In genomic region chr17:57288034-57288752, GRCh38 we compare ENCODE assay signal across 12 cellular contexts. TPM values are rescaled to one million over a fixed set of nuclear protein-coding genes. Genes with fewer than 3 reads are reported as not detected.
DNase-seq lines count a peak whose midpoint lies in the region; ATAC-seq and TF ChIP-seq lines count a peak whose summit lies in the region.
"Had no signal": no experiment of that assay in that cellular context is flagged by ENCODE, and none has a peak within 500 bp of the region (broad histone marks: within the 10 kb centered on the region; RNA-seq: fewer than 3 reads in every experiment).

No MANE protein-coding gene starts in this region.

- no peaks in the 10 kb centered on the region for H3K9me3 Mint-ChIP-seq in CD4-positive, CD25-positive, alpha-beta regulatory T cell
- H3K9me3 Mint-ChIP-seq in CD4-positive, alpha-beta memory T cell: no peaks in the 10 kb centered on the region
- H3K9me3 Mint-ChIP-seq: activated B cell treated with CpG ODN at 0.5 μM for 24 hours had no signal

- no peak overlapping the region for H3K4me3 ChIP-seq in CD4-positive, CD25-positive, alpha-beta regulatory T cell (ENCODE audit: low read depth, low read length)
- H3K4me3 ChIP-seq in WI38 (ENCODE audit: low read depth, low read length): peak overlapping the region; percentile 25
- peak overlapping the region in 3 of 12 donors; percentile 5 to 23 (median 5) for H3K4me3 ChIP-seq in heart left ventricle
- H3K4me3 ChIP-seq in trophoblast cell (ENCODE audit: low read depth, low read length): no peak overlapping the region
- no peak overlapping the region for H3K4me3 ChIP-seq in CD4-positive, alpha-beta memory T cell (ENCODE audit: low read length in 2 of 2)
- H3K4me3 ChIP-seq: pancreas had no signal

- H3K23ac ChIP-seq in trophoblast cell (ENCODE audit: low read length): no peak overlapping the region

- no peak for TF ChIP-seq CTCF in WI38 (IDR thresholded peaks at IDR 0.05; ENCODE audit: low read depth, low read length)
- no peak for TF ChIP-seq CTCF in heart left ventricle (IDR thresholded peaks at IDR 0.05)

- peaks cover 12% of the 10 kb centered on the region for H3K79me1 ChIP-seq in trophoblast cell (ENCODE audit: low read length)

- H3K14ac ChIP-seq in trophoblast cell (ENCODE audit: low read length): no peak overlapping the region

- peak overlapping the region; percentile 34 for H3K18ac ChIP-seq in trophoblast cell (ENCODE audit: low read length)

- WGBS in heart left ventricle, 4 donors: 50 to 72% (median 65%) methylated on average over 10 of the region's 10 CpGs
- no CpG with 5 or more reads among the region's 10 CpGs for WGBS in trophoblast cell (ENCODE audit: extremely low coverage, insufficient coverage, insufficient read length)

- no peak for TF ChIP-seq POLR2A in heart left ventricle (IDR thresholded peaks at IDR 0.05)

- H3K9me3 ChIP-seq in CD4-positive, CD25-positive, alpha-beta regulatory T cell (ENCODE audit: control insufficient read depth in 2 of 2, low read length in 2 of 2): no peaks in the 10 kb centered on the region
- no peaks in the 10 kb centered on the region for H3K9me3 ChIP-seq in heart left ventricle
- no peaks in the 10 kb centered on the region for H3K9me3 ChIP-seq in trophoblast cell (ENCODE audit: insufficient read depth, low read depth, low read length)
- no peaks in the 10 kb centered on the region for H3K9me3 ChIP-seq in CD4-positive, alpha-beta memory T cell (ENCODE audit: control insufficient read depth in 1 of 2, low read length in 2 of 2)
- H3K9me3 ChIP-seq: pancreas had no signal

- H2BK5ac ChIP-seq in trophoblast cell (ENCODE audit: low read depth, low read length, poor library complexity): no peak overlapping the region

- H2AK5ac ChIP-seq in trophoblast cell (ENCODE audit: low read length): no peak overlapping the region

- no peak overlapping the region for H4K8ac ChIP-seq in trophoblast cell (ENCODE audit: low read depth, low read length)

- peaks cover 20 to 68% (median 51%) of the 10 kb centered on the region in 4 donors for H3K4me1 Mint-ChIP-seq in CD4-positive, CD25-positive, alpha-beta regulatory T cell
- H3K4me1 Mint-ChIP-seq in CD4-positive, alpha-beta memory T cell: peaks cover 33 to 74% (median 49%) of the 10 kb centered on the region in 4 donors

- H3K36me3 ChIP-seq in CD4-positive, CD25-positive, alpha-beta regulatory T cell (ENCODE audit: control insufficient read depth, insufficient read depth, low read length): peaks cover 9% of the 10 kb centered on the region
- H3K36me3 ChIP-seq in heart left ventricle (peaks cover 0 to 4% (median 0%) of the 10 kb centered on the region in 9 donors), trophoblast cell (ENCODE audit: control insufficient read depth in 1 of 2, insufficient read depth in 2 of 2, low read length in 2 of 2) (peaks cover 14 to 22% of the 10 kb centered on the region in 2 experiments)
- H3K36me3 ChIP-seq in CD4-positive, alpha-beta memory T cell (ENCODE audit: insufficient read depth, low read length): no peaks in the 10 kb centered on the region
- H3K36me3 ChIP-seq: pancreas had no signal

- ATAC-seq in CD4-positive, CD25-positive, alpha-beta regulatory T cell (ENCODE audit: low read depth in 2 of 2): no peak
- peak; percentile 54 to 81 (median 69) for ATAC-seq in heart left ventricle
- no peak for ATAC-seq in HG03159 (IDR thresholded peaks at IDR 0.05; ENCODE audit: unreplicated experiment)

- no peak overlapping the region for H3K4ac ChIP-seq in trophoblast cell (ENCODE audit: low read depth, low read length)

- no peak overlapping the region for H3K4me3 Mint-ChIP-seq in CD4-positive, CD25-positive, alpha-beta regulatory T cell
- H3K4me3 Mint-ChIP-seq in CD4-positive, alpha-beta memory T cell: no peak overlapping the region
- H3K4me3 Mint-ChIP-seq: activated B cell treated with CpG ODN at 0.5 μM for 24 hours had no signal

- H2AFZ ChIP-seq in trophoblast cell (ENCODE audit: insufficient read depth, low read length, poor library complexity): no peak overlapping the region

- no peak overlapping the region for H3K9ac ChIP-seq in trophoblast cell (ENCODE audit: low read length)

- DNase-seq in CD4-positive, CD25-positive, alpha-beta regulatory T cell: no peak
- peak in 2 of 5 donors; percentile 70 to 73 for DNase-seq in heart left ventricle
- peak; percentile 64 to 76 for DNase-seq in trophoblast cell
- no peak for DNase-seq in CD4-positive, alpha-beta memory T cell
- no peak for DNase-seq in GDM1 (lab: John Stamatoyannopoulos, UW)
- no peak for DNase-seq in HT-29 (ENCODE audit: low spot score)
- DNase-seq: activated B cell treated with CpG ODN at 0.5 μM for 24 hours; activated naive CD4-positive, alpha-beta T cell; effector CD4-positive, alpha-beta T cell; pancreas had no signal

- H3K27ac ChIP-seq in CD4-positive, CD25-positive, alpha-beta regulatory T cell (ENCODE audit: insufficient read depth, low read length, poor library complexity, severe bottlenecking): no peak overlapping the region
- H3K27ac ChIP-seq in heart left ventricle: peak overlapping the region in 11 of 12 donors; percentile 33 to 77 (median 59)
- H3K27ac ChIP-seq in trophoblast cell (ENCODE audit: low read depth, low read length): no peak overlapping the region
- H3K27ac ChIP-seq in CD4-positive, alpha-beta memory T cell (ENCODE audit: low read depth, low read length): no peak overlapping the region
- H3K27ac ChIP-seq: pancreas had no signal

- no peak overlapping the region for H2BK120ac ChIP-seq in trophoblast cell (ENCODE audit: insufficient read depth, low read length, poor library complexity)

- no peaks in the 10 kb centered on the region for H3K27me3 ChIP-seq in CD4-positive, CD25-positive, alpha-beta regulatory T cell (ENCODE audit: control insufficient read depth, insufficient read depth, low read length)
- H3K27me3 ChIP-seq in heart left ventricle (no peaks in the 10 kb centered on the region), trophoblast cell (ENCODE audit: insufficient read depth, low read length) (no peaks in the 10 kb centered on the region)
- no peaks in the 10 kb centered on the region for H3K27me3 ChIP-seq in CD4-positive, alpha-beta memory T cell (ENCODE audit: insufficient read depth, low read length)
- H3K27me3 ChIP-seq: pancreas had no signal

- peaks cover 24% of the 10 kb centered on the region for H3K4me1 ChIP-seq in CD4-positive, CD25-positive, alpha-beta regulatory T cell (ENCODE audit: control insufficient read depth, insufficient read depth, low read length, poor library complexity, severe bottlenecking)
- H3K4me1 ChIP-seq in heart left ventricle: peaks cover 0 to 63% (median 33%) of the 10 kb centered on the region in 12 donors
- peaks cover 19 to 20% of the 10 kb centered on the region in 2 experiments for H3K4me1 ChIP-seq in trophoblast cell (ENCODE audit: control insufficient read depth in 1 of 2, insufficient read depth in 2 of 2, low read length in 2 of 2)
- peaks cover 39% of the 10 kb centered on the region for H3K4me1 ChIP-seq in CD4-positive, alpha-beta memory T cell (ENCODE audit: insufficient read depth, low read length)
- H3K4me1 ChIP-seq: pancreas had no signal

- H4K91ac ChIP-seq in trophoblast cell (ENCODE audit: low read depth, low read length): no peak overlapping the region

- POLR2A ChIA-PET in CD4-positive, alpha-beta memory T cell (lab: Charles Lee; ENCODE audit: partially characterized antibody): no interaction called here

- intact Hi-C loops in heart left ventricle (cut with DNase I): loop anchor here in 1 of 10 donors (5.0 kb wide), 1 partner anchor 44 kb away; no protein-coding TSS in a partner anchor
- intact Hi-C loops in CD4-positive, alpha-beta memory T cell (cut with micrococcal nuclease): no loop called here

- H3K27me3 Mint-ChIP-seq in CD4-positive, CD25-positive, alpha-beta regulatory T cell: no peaks in the 10 kb centered on the region
- H3K27me3 Mint-ChIP-seq in CD4-positive, alpha-beta memory T cell: no peaks in the 10 kb centered on the region
- H3K27me3 Mint-ChIP-seq: activated B cell treated with CpG ODN at 0.5 μM for 24 hours had no signal

- H2BK12ac ChIP-seq in trophoblast cell (ENCODE audit: low read length): no peak overlapping the region

- H4K12ac ChIP-seq in trophoblast cell (ENCODE audit: low read depth, low read length): no peak overlapping the region

- H3K4me2 ChIP-seq in trophoblast cell (ENCODE audit: low read length): no peak overlapping the region

- H3K79me2 ChIP-seq in trophoblast cell (ENCODE audit: control insufficient read depth, insufficient read depth, low read length, poor library complexity): peaks cover 3% of the 10 kb centered on the region

- H3K36me3 Mint-ChIP-seq in CD4-positive, CD25-positive, alpha-beta regulatory T cell: peaks cover 26% of the 10 kb centered on the region
- H3K36me3 Mint-ChIP-seq in CD4-positive, alpha-beta memory T cell: peaks cover 17 to 30% of the 10 kb centered on the region in 2 donors

- H3K27ac Mint-ChIP-seq in CD4-positive, CD25-positive, alpha-beta regulatory T cell: peak overlapping the region; percentile 27 to 76 (median 39)
- peak overlapping the region in 2 of 7 donors; percentile 82 to 86 for H3K27ac Mint-ChIP-seq in CD4-positive, alpha-beta memory T cell
- H3K27ac Mint-ChIP-seq: activated B cell treated with CpG ODN at 0.5 μM for 24 hours had no signal

- CTCF ChIA-PET in CD4-positive, alpha-beta memory T cell (lab: Charles Lee; ENCODE audit: partially characterized antibody): interaction anchor here (1.0 kb wide), 1 partner anchor 45 kb away, joined by 3 read pairs; no protein-coding TSS in a partner anchor

RNA-seq across cellular contexts. Expression of gene MSI2, which starts 31.9 kb away (rescaled TPM):
- total RNA-seq in CD4-positive, CD25-positive, alpha-beta regulatory T cell: 177 TPM
- 1 to 10 TPM; 3.2 to 6.5 (median 3.3) TPM for polyA plus RNA-seq in CD4-positive, CD25-positive, alpha-beta regulatory T cell
- 100 to 1,000 TPM in 6 of 9 donors, 10 to 100 TPM in 3; 43.2 to 120 (median 104) TPM for total RNA-seq in heart left ventricle
- 10 to 100 TPM; 35.9 to 51.5 TPM for polyA plus RNA-seq in heart left ventricle
- 41.6 and 44.9 TPM in 2 replicates for polyA plus RNA-seq in trophoblast cell (2013)
- 100 to 1,000 TPM; 107 to 110 TPM for total RNA-seq in CD4-positive, alpha-beta memory T cell
- polyA plus RNA-seq in CD4-positive, alpha-beta memory T cell: 1 to 10 TPM; 2.1 to 4.0 TPM
- total RNA-seq in HT-29 (2014; rRNA removed; shearing (Covaris generic)): 55.8 and 61.2 TPM in 2 replicates

Comparison
In these comparisons a context has a peak if more than half of its experiments do, and no peak if none do; other contexts are left out.
1. ATAC-seq: peak in heart left ventricle (4 of 4); none in CD4-positive, CD25-positive, alpha-beta regulatory T cell (0 of 2) and HG03159 (single experiment).
2. DNase-seq: peak in trophoblast cell (2 of 2); none in CD4-positive, CD25-positive, alpha-beta regulatory T cell (0 of 3), CD4-positive, alpha-beta memory T cell (0 of 5), GDM1 (single experiment) and HT-29 (single experiment).
3. H3K27ac ChIP-seq: peak in heart left ventricle (11 of 12); none in CD4-positive, CD25-positive, alpha-beta regulatory T cell (single experiment), trophoblast cell (single experiment) and CD4-positive, alpha-beta memory T cell (single experiment).